In genomic region chr9:5364294-5364990, GRCh38 we compare ENCODE assay signal across 12 cellular contexts. TPM values are rescaled to one million over a fixed set of nuclear protein-coding genes. Genes with fewer than 3 reads are reported as not detected.
A peak's percentile ranks its signal among the peaks of the same experiment; 100 is the strongest.
DNase-seq lines count a peak whose midpoint lies in the region; ATAC-seq and TF ChIP-seq lines count a peak whose summit lies in the region.
"Had no signal": no experiment of that assay in that cellular context is flagged by ENCODE, and none has a peak within 500 bp of the region (broad histone marks: within the 10 kb centered on the region; RNA-seq: fewer than 3 reads in every experiment).

No MANE protein-coding gene starts in this region.

- peaks cover 0 to 2% of the 10 kb centered on the region in 2 donors for H3K9me3 Mint-ChIP-seq in stimulated activated naive B cell treated with anti-CD40 and anti-IgM and Interleukin-4, amounts not matched to agents 10 μg/mL and 1 μg/mL and 100 μg/mL, for 72 hours

- peak; percentile 99 for ATAC-seq in GM18861 (IDR thresholded peaks at IDR 0.05; ENCODE audit: unreplicated experiment)
- peak; percentile 88 for ATAC-seq in GM21528 (IDR thresholded peaks at IDR 0.05; ENCODE audit: low FRiP score, unreplicated experiment)
- peak; percentile 94 for ATAC-seq in HG03342 (IDR thresholded peaks at IDR 0.05; ENCODE audit: unreplicated experiment)
- no peak for ATAC-seq in stimulated activated naive B cell treated with anti-CD40 and anti-IgM and Interleukin-4, amounts not matched to agents 10 μg/mL and 1 μg/mL and 100 μg/mL, for 72 hours (replicated peaks)
- ATAC-seq: pancreas had no signal

- H3K4me3 Mint-ChIP-seq in stimulated activated naive B cell treated with anti-CD40 and anti-IgM and Interleukin-4, amounts not matched to agents 10 μg/mL and 1 μg/mL and 100 μg/mL, for 72 hours, result no peak overlapping the region
- H3K4me3 Mint-ChIP-seq: activated B cell treated with CpG ODN at 0.5 μM for 24 hours had no signal

- H3K4me1 Mint-ChIP-seq in stimulated activated naive B cell treated with anti-CD40 and anti-IgM and Interleukin-4, amounts not matched to agents 10 μg/mL and 1 μg/mL and 100 μg/mL, for 72 hours, result peaks cover 0 to 4% of the 10 kb centered on the region in 2 donors
- H3K4me1 Mint-ChIP-seq: activated B cell treated with CpG ODN at 0.5 μM for 24 hours had no signal

- H3K4me3 ChIP-seq in fibroblast of the aortic adventitia (ENCODE audit: low read depth, low read length), result no peak overlapping the region
- H3K4me3 ChIP-seq: pancreas had no signal

- no peak for TF ChIP-seq CTCF in fibroblast of the aortic adventitia (IDR thresholded peaks at IDR 0.05; ENCODE audit: insufficient read depth, low read length)

- H3K36me3 Mint-ChIP-seq in stimulated activated naive B cell treated with anti-CD40 and anti-IgM and Interleukin-4, amounts not matched to agents 10 μg/mL and 1 μg/mL and 100 μg/mL, for 72 hours, result peaks cover 8 to 26% of the 10 kb centered on the region in 2 donors

- DNase-seq in fibroblast of the aortic adventitia (ENCODE audit: low read depth) (peak; percentile 52), H4 (ENCODE audit: low spot score) (no peak), ACHN (no peak), A172 (ENCODE audit: low spot score) (no peak)
- DNase-seq in stimulated activated naive B cell treated with anti-CD40 and anti-IgM and Interleukin-4, amounts not matched to agents 10 μg/mL and 1 μg/mL and 100 μg/mL, for 72 hours, result no peak
- DNase-seq: activated B cell treated with CpG ODN at 0.5 μM for 24 hours; central memory CD4-positive, alpha-beta T cell; pancreas had no signal

- in situ Hi-C loops in ACHN (cut with HindIII; ENCODE audit: low pct_ligation_motif_present, low pct_unique_long_range_greater_than_20kb, low sequenced_read_pairs), result no loop called here

- no peaks in the 10 kb centered on the region for H3K27me3 Mint-ChIP-seq in stimulated activated naive B cell treated with anti-CD40 and anti-IgM and Interleukin-4, amounts not matched to agents 10 μg/mL and 1 μg/mL and 100 μg/mL, for 72 hours
- H3K27me3 Mint-ChIP-seq: activated B cell treated with CpG ODN at 0.5 μM for 24 hours had no signal

- no peak overlapping the region for H3K27ac Mint-ChIP-seq in stimulated activated naive B cell treated with anti-CD40 and anti-IgM and Interleukin-4, amounts not matched to agents 10 μg/mL and 1 μg/mL and 100 μg/mL, for 72 hours
- H3K27ac Mint-ChIP-seq: activated B cell treated with CpG ODN at 0.5 μM for 24 hours had no signal

RNA-seq across cellular contexts. Expression of gene RLN1, which starts 24.8 kb away (rescaled TPM):
- 0.18 TPM in 1 of 2 replicates, not detected in the other for total RNA-seq in fibroblast of the aortic adventitia (ENCODE audit: low replicate concordance)
- total RNA-seq in H4 (2014; rRNA removed; shearing (Covaris generic)), result not detected in 2 replicates
- not detected in 2 replicates for total RNA-seq in A172 (2014; rRNA removed; shearing (Covaris generic))
- total RNA-seq: pancreas had no signal

RNA-seq across cellular contexts. Expression of gene RLN2, which starts 59.9 kb away (rescaled TPM):
- total RNA-seq in fibroblast of the aortic adventitia (ENCODE audit: low replicate concordance), result not detected in 2 replicates
- total RNA-seq in H4 (2014; rRNA removed; shearing (Covaris generic)), result not detected in 2 replicates
- not detected in 2 replicates for total RNA-seq in A172 (2014; rRNA removed; shearing (Covaris generic))
- total RNA-seq: Daoy had no signal

Comparison
In these comparisons a context has a peak if more than half of its experiments do, and no peak if none do; other contexts are left out.
1. ATAC-seq: peak in GM18861 (single experiment), GM21528 (single experiment) and HG03342 (single experiment); none in stimulated activated naive B cell treated with anti-CD40 and anti-IgM and Interleukin-4, amounts not matched to agents 10 μg/mL and 1 μg/mL and 100 μg/mL, for 72 hours (0 of 2).